ENCODE assay signal across 8 cellular contexts in the genomic region with DNA sequence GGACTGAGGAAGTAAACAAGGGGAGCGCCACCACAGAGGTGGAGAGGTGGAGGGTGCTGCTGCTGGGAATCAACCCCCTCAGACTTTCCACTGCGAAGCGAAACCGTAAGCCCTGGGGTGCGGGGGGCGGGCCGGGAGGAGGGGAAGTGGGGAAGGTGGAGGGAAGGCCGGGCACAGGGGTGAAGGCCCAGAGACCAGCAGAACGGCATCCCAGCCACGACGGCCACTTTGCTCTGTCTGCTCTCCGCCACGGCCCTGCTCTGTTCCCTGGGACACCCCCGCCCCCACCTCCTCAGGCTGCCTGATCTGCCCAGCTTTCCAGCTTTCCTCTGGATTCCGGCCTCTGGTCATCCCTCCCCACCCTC. TPM values are rescaled to one million over a fixed set of nuclear protein-coding genes. Genes with fewer than 3 reads are reported as not detected.
DNase-seq lines count a peak whose midpoint lies in the region; TF ChIP-seq lines count a peak whose summit lies in the region.

TSS of gene LAG3 (plus strand) at position 190 of the 365 bp plus-strand sequence. CDS start 333 bp downstream, outside the sequence.

- H3K4me1 Mint-ChIP-seq in CD14-positive monocyte = peaks cover 44% of the 10 kb centered on the region

- intact Hi-C loops in CD14-positive monocyte (cut with micrococcal nuclease) = no loop called here

- peaks cover 0 to 8% (median 4%) of the 10 kb centered on the region in 7 donors for H3K9me3 Mint-ChIP-seq in CD14-positive monocyte

- DNase-seq in CD14-positive monocyte (ENCODE audit: low spot score) = no peak
- DNase-seq in SHP77 treated with DMSO at 0.1 percent for 48 hours (lab: John Stamatoyannopoulos, UW) = no peak
- DNase-seq in NCI-H510A treated with DMSO at 0.1 percent for 48 hours (lab: John Stamatoyannopoulos, UW) = no peak
- no peak for DNase-seq in NCI-H2081 treated with DMSO at 0.1 percent for 48 hours (lab: John Stamatoyannopoulos, UW)
- DNase-seq in glomerular visceral epithelial cell (ENCODE audit: extremely low spot score) = no peak

- TF ChIP-seq CTCF in CD14-positive monocyte (IDR thresholded peaks at IDR 0.05) = no peak
- no peak for TF ChIP-seq CTCF in VCaP (conservative IDR thresholded peaks at IDR 0.05)

- peaks cover 65 to 85% (median 84%) of the 10 kb centered on the region in 3 donors for H3K27me3 Mint-ChIP-seq in CD14-positive monocyte (ENCODE audit: low read depth in 3 of 3)

- peak within 1 kb of the TSS; percentile 14 for H3K4me3 ChIP-seq in ectodermal cell (ENCODE audit: insufficient read depth, low read depth, low read length)
- peak within 1 kb of the TSS in 6 of 7 experiments; percentile 5 to 35 (median 20) for H3K4me3 ChIP-seq in skin epidermis

- WGBS in ectodermal cell, 2 experiments = 42 to 46% methylated on average over 15 of the region's 15 CpGs

- peak within 1 kb of the TSS; percentile 49 to 83 for H3K4me3 Mint-ChIP-seq in CD14-positive monocyte

- H3K36me3 ChIP-seq in ectodermal cell (ENCODE audit: control insufficient read depth, insufficient read depth, low read length) = peaks cover 37% of the 10 kb centered on the region

- H3K27me3 ChIP-seq in ectodermal cell (ENCODE audit: control insufficient read depth, insufficient read depth, low read length, poor library complexity, severe bottlenecking) = peaks cover 22% of the 10 kb centered on the region

- H3K27ac Mint-ChIP-seq in CD14-positive monocyte = peak within 1 kb of the TSS in 1 of 7 donors; percentile 37

- peaks cover 8 to 23% of the 10 kb centered on the region in 2 donors for H3K36me3 Mint-ChIP-seq in CD14-positive monocyte

- peaks cover 32% of the 10 kb centered on the region for H3K4me1 ChIP-seq in ectodermal cell (ENCODE audit: control insufficient read depth, insufficient read depth, low read length)

- peak within 1 kb of the TSS; percentile 97 for H3K27ac ChIP-seq in VCaP
- no peak within 1 kb of the TSS for H3K27ac ChIP-seq in ectodermal cell (ENCODE audit: insufficient read depth, low read depth, low read length, poor library complexity, severe bottlenecking)
- H3K27ac ChIP-seq in skin epidermis = peak within 1 kb of the TSS in 13 of 21 experiments; percentile 12 to 86 (median 51)

- H3K9me3 ChIP-seq in ectodermal cell (ENCODE audit: control insufficient read depth, low read length) = no peaks in the 10 kb centered on the region

RNA-seq across cellular contexts. Expression of gene LAG3, which starts in this region (rescaled TPM):
- not detected for polyA plus RNA-seq in CD14-positive monocyte
- 5.8 TPM for polyA plus RNA-seq in ectodermal cell (2013, experiment 1 of 4)
- polyA plus RNA-seq in ectodermal cell (2013, experiment 2 of 4) = 7.7 TPM
- 3.8 TPM for polyA plus RNA-seq in ectodermal cell (2013, experiment 3 of 4)
- polyA plus RNA-seq in ectodermal cell (2013, experiment 4 of 4) = 4.1 TPM
